Comparison of ENCODE assay signal across 25 cellular contexts in genomic region chr3:191217331-191217730, GRCh38. TPM values are rescaled to one million over a fixed set of nuclear protein-coding genes. Genes with fewer than 3 reads are reported as not detected.
"Had no signal": no experiment of that assay in that cellular context is flagged by ENCODE, and none has a peak within 500 bp of the region (broad histone marks: within the 10 kb centered on the region; RNA-seq: fewer than 3 reads in every experiment).

No MANE protein-coding gene starts in this region.

- H3K27ac Mint-ChIP-seq: activated naive CD4-positive, alpha-beta T cell treated with anti-CD3 and anti-CD28 coated beads, Interleukin-2, amount 50 U/mL, for 24 hours; natural killer cell treated with Interleukin-12 subunit alpha and Interleukin-12 subunit beta and Interleukin-15 and Interleukin-18, amount 100 ng/mL, for 72 hours; stimulated activated memory B cell treated with anti-CD40 and anti-IgM and Interleukin-4, amounts not matched to agents 10 μg/mL and 1 μg/mL and 100 μg/mL, for 72 hours; T-helper 1 cell treated with Interleukin-12 subunit alpha and Interleukin-12 subunit beta and Interleukin-4 antibody, amounts not matched to agents 30 μg/mL and 1 μg/mL, for 36 hours had no signal

- H3K9me3 ChIP-seq: body of pancreas, gastrocnemius medialis, pancreas, psoas muscle, thoracic aorta, upper lobe of right lung had no signal

- ATAC-seq: body of pancreas; gastrocnemius medialis; left ventricle myocardium superior; natural killer cell treated with Interleukin-12 subunit alpha and Interleukin-12 subunit beta and Interleukin-15 and Interleukin-18, amount 100 ng/mL, for 72 hours; pancreas; psoas muscle; right cardiac atrium; stimulated activated memory B cell treated with anti-CD40 and anti-IgM and Interleukin-4, amounts not matched to agents 10 μg/mL and 1 μg/mL and 100 μg/mL, for 72 hours; upper lobe of right lung had no signal

- H3K36me3 Mint-ChIP-seq: activated naive CD4-positive, alpha-beta T cell treated with anti-CD3 and anti-CD28 coated beads, Interleukin-2, amount 50 U/mL, for 24 hours; natural killer cell treated with Interleukin-12 subunit alpha and Interleukin-12 subunit beta and Interleukin-15 and Interleukin-18, amount 100 ng/mL, for 72 hours had no signal

- H3K36me3 ChIP-seq: cardiac muscle cell, gastrocnemius medialis, pancreas, thoracic aorta, upper lobe of right lung had no signal

- H3K4me1 ChIP-seq: body of pancreas, gastrocnemius medialis, pancreas, psoas muscle, upper lobe of right lung had no signal

- H3K4me3 ChIP-seq: body of pancreas, cardiac muscle cell, gastrocnemius medialis, pancreas, psoas muscle, skin epidermis, thoracic aorta, upper lobe of right lung had no signal

- H3K27ac ChIP-seq: body of pancreas, cardiac muscle cell, epithelial cell of prostate, gastrocnemius medialis, pancreas, psoas muscle, skin epidermis, thoracic aorta, upper lobe of right lung had no signal

- H3K4me1 Mint-ChIP-seq: activated naive CD4-positive, alpha-beta T cell treated with anti-CD3 and anti-CD28 coated beads, Interleukin-2, amount 50 U/mL, for 24 hours; stimulated activated memory B cell treated with anti-CD40 and anti-IgM and Interleukin-4, amounts not matched to agents 10 μg/mL and 1 μg/mL and 100 μg/mL, for 72 hours had no signal

- H3K4me3 Mint-ChIP-seq: activated naive CD4-positive, alpha-beta T cell treated with anti-CD3 and anti-CD28 coated beads, Interleukin-2, amount 50 U/mL, for 24 hours; natural killer cell treated with Interleukin-12 subunit alpha and Interleukin-12 subunit beta and Interleukin-15 and Interleukin-18, amount 100 ng/mL, for 72 hours; stimulated activated memory B cell treated with anti-CD40 and anti-IgM and Interleukin-4, amounts not matched to agents 10 μg/mL and 1 μg/mL and 100 μg/mL, for 72 hours; T-helper 1 cell treated with Interleukin-12 subunit alpha and Interleukin-12 subunit beta and Interleukin-4 antibody, amounts not matched to agents 30 μg/mL and 1 μg/mL, for 36 hours had no signal

- H3K27me3 ChIP-seq: body of pancreas, cardiac muscle cell, gastrocnemius medialis, pancreas, upper lobe of right lung had no signal

- DNase-seq: activated CD4-positive, alpha-beta T cell treated with anti-CD3 and anti-CD28 coated beads for 4 hours; activated CD4-positive, alpha-beta T cell treated with anti-CD3 and anti-CD28 coated beads, Interleukin-2, amount 50 U/mL, for 48 hours; activated CD4-positive, CD25-positive, alpha-beta regulatory T cell; activated gamma-delta T cell; anterior cingulate cortex; body of pancreas; gastrocnemius medialis; hypothalamus; left ventricle myocardium superior; mammary epithelial cell; midbrain; pancreas; psoas muscle; right cardiac atrium; stimulated activated CD4-positive, alpha-beta T cell treated with anti-CD3 and anti-CD28 coated beads, Interleukin-2, amount 100 ng/mL, for 24 hours; T1000; upper lobe of right lung had no signal

- H3K27me3 Mint-ChIP-seq: activated naive CD4-positive, alpha-beta T cell treated with anti-CD3 and anti-CD28 coated beads, Interleukin-2, amount 50 U/mL, for 24 hours; natural killer cell treated with Interleukin-12 subunit alpha and Interleukin-12 subunit beta and Interleukin-15 and Interleukin-18, amount 100 ng/mL, for 72 hours; stimulated activated memory B cell treated with anti-CD40 and anti-IgM and Interleukin-4, amounts not matched to agents 10 μg/mL and 1 μg/mL and 100 μg/mL, for 72 hours had no signal

RNA-seq across cellular contexts. Expression of gene OSTN, which starts 18.3 kb away (rescaled TPM):
- total RNA-seq: body of pancreas; left ventricle myocardium superior; mammary epithelial cell; natural killer cell treated with Interleukin-12 subunit alpha and Interleukin-12 subunit beta and Interleukin-15 and Interleukin-18, amount 100 ng/mL, for 72 hours; pancreas; thoracic aorta; upper lobe of right lung had no signal
- polyA plus RNA-seq: cardiac muscle cell, mammary epithelial cell had no signal
